ENCODE assay signal across 1 cellular context in genomic region chr20:62872184-62872862, GRCh38.
TF ChIP-seq lines count a peak whose summit lies in the region.

No MANE protein-coding gene starts in this region.

TF ChIP-seq in HepG2, 621 proteins besides CTCF, POLR2A, EP300 and RAD21 (continued from another document and continues in another):
- peak; percentile 25; the same call in 1 of the 2 replicates for TF ChIP-seq ZNF276 (CRISPR knock-in tag; IDR thresholded peaks at IDR 0.05; ENCODE audit: low read depth)
- no peak for TF ChIP-seq SOX6 (IDR thresholded peaks at IDR 0.05)
- TF ChIP-seq SOX6 (CRISPR knock-in tag; IDR thresholded peaks at IDR 0.05) = peak; percentile 42; the same call in 1 of the 2 replicates
- TF ChIP-seq ZNF784 (CRISPR knock-in tag; IDR thresholded peaks at IDR 0.05; ENCODE audit: borderline replicate concordance) = 0 out of 2 replicates have a peak, but pooled peaks have one; percentile 37
- no peak for TF ChIP-seq ZNF354B (CRISPR knock-in tag; IDR thresholded peaks at IDR 0.05)
- no peak; the same call in none of the 2 replicates for TF ChIP-seq CREM (IDR thresholded peaks at IDR 0.05)
- TF ChIP-seq CREM (CRISPR knock-in tag; IDR thresholded peaks at IDR 0.05) = no peak
- 0 out of 2 replicates have a peak, but pooled peaks have one; percentile 37 for TF ChIP-seq KDM4B (CRISPR knock-in tag; IDR thresholded peaks at IDR 0.05)
- TF ChIP-seq PAX8 (CRISPR knock-in tag; IDR thresholded peaks at IDR 0.05; ENCODE audit: borderline replicate concordance) = no peak
- peak; percentile 67 for TF ChIP-seq XRCC5 (optimal IDR thresholded peaks at IDR 0.05; ENCODE audit: low read length)
- peak; percentile 88; the same call in 1 of the 2 replicates for TF ChIP-seq ZNF331 (CRISPR knock-in tag; IDR thresholded peaks at IDR 0.05)
- 0 out of 2 replicates have a peak, but pooled peaks have one; percentile 36 for TF ChIP-seq ZSCAN25 (CRISPR knock-in tag; IDR thresholded peaks at IDR 0.05)
- peak; percentile 75; the same call in 1 of the 2 replicates for TF ChIP-seq ZBTB21 (CRISPR knock-in tag; IDR thresholded peaks at IDR 0.05)
- 0 out of 2 replicates have a peak, but pooled peaks have one; percentile 27 for TF ChIP-seq ZNF543 (CRISPR knock-in tag; IDR thresholded peaks at IDR 0.05)
- TF ChIP-seq ZFP91 (CRISPR knock-in tag; IDR thresholded peaks at IDR 0.05; ENCODE audit: borderline replicate concordance) = no peak
- no peak for TF ChIP-seq MXD1 (CRISPR knock-in tag; IDR thresholded peaks at IDR 0.05)
- TF ChIP-seq ZNF280D (CRISPR knock-in tag; IDR thresholded peaks at IDR 0.05) = no peak
- 0 out of 2 replicates have a peak, but pooled peaks have one; percentile 29 for TF ChIP-seq ZKSCAN1 (IDR thresholded peaks at IDR 0.05; ENCODE audit: low read length)
- TF ChIP-seq EED (CRISPR knock-in tag; IDR thresholded peaks at IDR 0.05) = no peak
- TF ChIP-seq ZNF607 (CRISPR knock-in tag; IDR thresholded peaks at IDR 0.05; ENCODE audit: borderline replicate concordance) = 0 out of 2 replicates have a peak, but pooled peaks have one; percentile 17
- peak; percentile 88; the same call in 1 of the 2 replicates for TF ChIP-seq TGIF2 (CRISPR knock-in tag; IDR thresholded peaks at IDR 0.05)
- 0 out of 2 replicates have a peak, but pooled peaks have one; percentile 26 for TF ChIP-seq ERF (CRISPR knock-in tag; IDR thresholded peaks at IDR 0.05)
- TF ChIP-seq PCBP1 (IDR thresholded peaks at IDR 0.05; ENCODE audit: borderline replicate concordance, low read depth, low read length) = no peak
- TF ChIP-seq ZNF709 (CRISPR knock-in tag; IDR thresholded peaks at IDR 0.05) = 0 out of 2 replicates have a peak, but pooled peaks have one; percentile 37
- peak; percentile 56; the same call in 1 of the 2 replicates for TF ChIP-seq SSRP1 (CRISPR knock-in tag; IDR thresholded peaks at IDR 0.05)
- peak; percentile 70 for TF ChIP-seq ZBTB38 (CRISPR knock-in tag; IDR thresholded peaks at IDR 0.05)
- no peak for TF ChIP-seq KMT2B (CRISPR knock-in tag; IDR thresholded peaks at IDR 0.05)
- no peak for TF ChIP-seq ZNF33A (CRISPR knock-in tag; IDR thresholded peaks at IDR 0.05; ENCODE audit: borderline replicate concordance)
- TF ChIP-seq ZNF501 (CRISPR knock-in tag; IDR thresholded peaks at IDR 0.05) = peak; percentile 65; the same call in 1 of the 2 replicates
- peak; percentile 37; the same call in 1 of the 2 replicates for TF ChIP-seq MTA1 (CRISPR knock-in tag; IDR thresholded peaks at IDR 0.05; ENCODE audit: borderline replicate concordance)
- TF ChIP-seq KAT8 (CRISPR knock-in tag; IDR thresholded peaks at IDR 0.05) = peak; percentile 20; the same call in 1 of the 2 replicates
- TF ChIP-seq ATF3 (CRISPR knock-in tag; IDR thresholded peaks at IDR 0.05) = 0 out of 2 replicates have a peak, but pooled peaks have one; percentile 6
- no peak for TF ChIP-seq ZNF142 (CRISPR knock-in tag; IDR thresholded peaks at IDR 0.05)
- TF ChIP-seq ZNF274 (CRISPR knock-in tag; IDR thresholded peaks at IDR 0.05) = 0 out of 2 replicates have a peak, but pooled peaks have one; percentile 37
- TF ChIP-seq RCOR2 (CRISPR knock-in tag; IDR thresholded peaks at IDR 0.05) = 0 out of 2 replicates have a peak, but pooled peaks have one; percentile 15
- TF ChIP-seq NCOR1 (IDR thresholded peaks at IDR 0.05; ENCODE audit: borderline replicate concordance, low read length) = no peak
- TF ChIP-seq TCF7L2 (IDR thresholded peaks at IDR 0.05; ENCODE audit: low read depth, low read length) = no peak
- TF ChIP-seq RFX5 (IDR thresholded peaks at IDR 0.05; ENCODE audit: low read depth, low read length) = peak; percentile 89
- peak; percentile 46; the same call in 1 of the 2 replicates for TF ChIP-seq CHD4 (IDR thresholded peaks at IDR 0.05; ENCODE audit: borderline replicate concordance, low read length)
- peak; percentile 25 for TF ChIP-seq ZFP36 (IDR thresholded peaks at IDR 0.05; ENCODE audit: borderline replicate concordance, low read depth, low read length, partially characterized antibody)
- TF ChIP-seq ZSCAN29 (CRISPR knock-in tag; conservative IDR thresholded peaks at IDR 0.05) = peak; percentile 73; the same call in 1 of the 2 replicates
- TF ChIP-seq ZFP90 (CRISPR knock-in tag; IDR thresholded peaks at IDR 0.05; ENCODE audit: borderline replicate concordance) = no peak
- peak; percentile 44; the same call in 1 of the 2 replicates for TF ChIP-seq ZBTB26 (CRISPR knock-in tag; IDR thresholded peaks at IDR 0.05; ENCODE audit: borderline replicate concordance)
- peak; percentile 81 for TF ChIP-seq ZNF292 (CRISPR knock-in tag; IDR thresholded peaks at IDR 0.05; ENCODE audit: borderline replicate concordance, low read depth)
- TF ChIP-seq REPIN1 (CRISPR knock-in tag; IDR thresholded peaks at IDR 0.05; ENCODE audit: borderline replicate concordance, low read depth) = no peak
- 0 out of 2 replicates have a peak, but pooled peaks have one; percentile 50 for TF ChIP-seq POGK (CRISPR knock-in tag; conservative IDR thresholded peaks at IDR 0.05)
- TF ChIP-seq MIER3 (CRISPR knock-in tag; IDR thresholded peaks at IDR 0.05; ENCODE audit: borderline replicate concordance) = 0 out of 2 replicates have a peak, but pooled peaks have one; percentile 32
